ENCODE assay signal across 30 cellular contexts in genomic region chr16:20968765-20969164, GRCh38.
"Had no signal": no experiment of that assay in that cellular context is flagged by ENCODE, and none has a peak within 500 bp of the region (broad histone marks: within the 10 kb centered on the region; RNA-seq: fewer than 3 reads in every experiment).

No MANE protein-coding gene starts in this region.

- DNase-seq: activated CD4-positive, alpha-beta memory T cell treated with anti-CD3 and anti-CD28 coated beads for 36 hours; activated CD4-positive, alpha-beta T cell treated with anti-CD3 and anti-CD28 coated beads for 36 hours; activated CD4-positive, alpha-beta T cell treated with anti-CD3 and anti-CD28 coated beads, Interleukin-2, amount 10 ng/mL, durations not matched to agents 24 days and 14 days; activated CD4-positive, CD25-positive, alpha-beta regulatory T cell; activated CD4-positive, CD25-positive, alpha-beta regulatory T cell treated with anti-CD3 and anti-CD28 coated beads, Interleukin-2, amount 50 U/mL, for 72 hours; activated CD8-positive, alpha-beta memory T cell treated with anti-CD3 and anti-CD28 coated beads, Interleukin-2, amount 10 ng/mL, durations not matched to agents 7 days and 5 days; activated CD8-positive, alpha-beta memory T cell treated with anti-CD3 and anti-CD28 coated beads, Interleukin-2, amount 50 U/mL, for 4 hours; activated CD8-positive, alpha-beta T cell treated with anti-CD3 and anti-CD28 coated beads, Interleukin-2, amount 10 ng/mL, durations not matched to agents 7 days and 5 days; activated gamma-delta T cell; activated naive CD4-positive, alpha-beta T cell; activated naive CD4-positive, alpha-beta T cell treated with anti-CD3 and anti-CD28 coated beads, Interleukin-2, amount 10 ng/mL, durations not matched to agents 7 days and 5 days; activated T-cell treated with anti-CD3 and anti-CD28 coated beads, Interleukin-2, amount 50 U/mL, for 1 hour; activated T-cell treated with anti-CD3 and anti-CD28 coated beads, Interleukin-2, amount 50 U/mL, for 48 hours; amniotic stem cell; brain microvascular endothelial cell; cortex of kidney; dermis blood vessel endothelial cell; effector CD4-positive, alpha-beta T cell; effector memory CD8-positive, alpha-beta T cell; esophagus squamous epithelium; foreskin melanocyte; heart right ventricle; T-helper 1 cell; T-helper 17 cell; T1000; WERI-Rb-1 had no signal

- H3K36me3 ChIP-seq: brain microvascular endothelial cell, esophagus squamous epithelium, gastroesophageal sphincter, heart right ventricle, WERI-Rb-1 had no signal

- H3K27me3 ChIP-seq: brain microvascular endothelial cell, esophagus squamous epithelium, gastroesophageal sphincter, heart right ventricle had no signal

- H3K27ac ChIP-seq: brain microvascular endothelial cell, gastroesophageal sphincter, heart right ventricle, WERI-Rb-1 had no signal

- ATAC-seq: activated CD4-positive, alpha-beta T cell treated with anti-CD3 and anti-CD28 coated beads for 36 hours; activated CD8-positive, alpha-beta memory T cell treated with anti-CD3 and anti-CD28 coated beads, Interleukin-2, amount 10 ng/mL, durations not matched to agents 7 days and 5 days; activated CD8-positive, alpha-beta T cell treated with anti-CD3 and anti-CD28 coated beads, Interleukin-2, amount 10 ng/mL, durations not matched to agents 7 days and 5 days; effector memory CD8-positive, alpha-beta T cell; gastroesophageal sphincter; heart right ventricle; T-helper 17 cell had no signal

- FAIRE-seq: astrocyte, bronchial epithelial cell, colon had no signal

- H3K9me3 ChIP-seq: esophagus squamous epithelium, gastroesophageal sphincter, heart right ventricle had no signal

- H3K4me1 ChIP-seq: gastroesophageal sphincter, heart right ventricle had no signal

- H3K4me3 ChIP-seq: esophagus squamous epithelium, gastroesophageal sphincter, heart right ventricle had no signal
